ENCODE assay signal across 34 cellular contexts in the genomic region with DNA sequence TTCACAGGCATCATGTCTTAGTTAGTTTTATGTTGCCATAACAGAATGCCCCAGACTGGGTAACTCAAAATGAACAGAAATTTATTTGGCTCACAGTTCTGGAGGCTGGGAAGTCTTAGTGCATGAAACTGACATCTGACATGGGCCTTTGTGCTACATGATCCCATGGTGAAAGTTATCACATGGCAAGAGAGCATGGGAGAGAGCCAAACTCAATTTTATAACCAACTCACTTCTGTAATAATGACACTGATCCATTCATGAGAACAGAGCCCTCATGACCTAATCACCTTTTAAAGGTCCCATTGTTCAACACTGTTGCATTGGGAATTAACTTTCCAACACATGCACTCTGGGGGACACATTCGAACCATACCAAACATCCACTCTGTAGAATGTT.
"Had no signal": no experiment of that assay in that cellular context is flagged by ENCODE, and none has a peak within 500 bp of the region (broad histone marks: within the 10 kb centered on the region; RNA-seq: fewer than 3 reads in every experiment).

No MANE protein-coding gene starts in this region.

- H3K9me3 ChIP-seq: MG63 had no signal

- H3K27ac ChIP-seq: KMS-11 had no signal

- H3K36me3 ChIP-seq: MG63 had no signal

- H3K4me3 ChIP-seq: MG63 had no signal

- DNase-seq: Karpas-422, Kasumi-1, MG63, MM.1S, MV-4-11, NCI-H1048, NCI-H1092, NCI-H1092 treated with DMSO at 0.1 percent for 48 hours, NCI-H1105, NCI-H1105 treated with DMSO at 0.1 percent for 48 hours, NCI-H1417, NCI-H1417 treated with DMSO at 0.1 percent for 48 hours, NCI-H1436, NCI-H1436 treated with DMSO at 0.1 percent for 48 hours, NCI-H146, NCI-H1694, NCI-H1694 treated with DMSO at 0.1 percent for 48 hours, NCI-H187, NCI-H187 treated with DMSO at 0.1 percent for 48 hours, NCI-H1930, NCI-H2029, NCI-H2029 treated with DMSO at 0.1 percent for 48 hours, NCI-H2081, NCI-H2081 treated with DMSO at 0.1 percent for 48 hours, NCI-H2107, NCI-H2171, NCI-H2171 treated with DMSO at 0.1 percent for 48 hours, NCI-H2227 treated with DMSO at 0.1 percent for 48 hours, NCI-H226, NCI-H345, NCI-H446 treated with DMSO at 0.1 percent for 48 hours, NCI-H510A, NCI-H510A treated with DMSO at 0.1 percent for 48 hours had no signal

- H3K27me3 ChIP-seq: MG63 had no signal
